23 cellular contexts compared by ENCODE assay signal in genomic region chr1:93362237-93362636, GRCh38.
"Had no signal": no experiment of that assay in that cellular context is flagged by ENCODE, and none has a peak within 500 bp of the region (broad histone marks: within the 10 kb centered on the region; RNA-seq: fewer than 3 reads in every experiment).

No MANE protein-coding gene starts in this region.

- H3K9ac ChIP-seq: SK-N-SH had no signal

- H3K4me3 ChIP-seq: MG63 had no signal

- H3K27me3 ChIP-seq: MG63 had no signal

- ATAC-seq: activated CD4-positive, alpha-beta T cell treated with anti-CD3 and anti-CD28 coated beads for 36 hours; activated CD8-positive, alpha-beta T cell treated with anti-CD3 and anti-CD28 coated beads for 36 hours; activated T-cell treated with anti-CD3 and anti-CD28 coated beads, Interleukin-2, amount 50 U/mL, for 72 hours; Right ventricle myocardium inferior had no signal

- H3K27ac ChIP-seq: WERI-Rb-1 had no signal

- H3K9me3 ChIP-seq: MG63, SK-N-SH had no signal

- H3K4me2 ChIP-seq: SK-N-SH had no signal

- DNase-seq: activated CD4-positive, alpha-beta T cell treated with anti-CD3 and anti-CD28 coated beads for 36 hours; activated CD8-positive, alpha-beta memory T cell treated with anti-CD3 and anti-CD28 coated beads, Interleukin-2, amount 50 U/mL, for 4 hours; activated CD8-positive, alpha-beta T cell treated with anti-CD3 and anti-CD28 coated beads for 36 hours; activated gamma-delta T cell treated with Interleukin-2 at 50 U/mL for 16 hours; activated naive CD4-positive, alpha-beta T cell treated with anti-CD3 and anti-CD28 coated beads, Interleukin-2, amount 10 ng/mL, durations not matched to agents 7 days and 5 days; activated naive CD8-positive, alpha-beta T cell treated with anti-CD3 and anti-CD28 coated beads for 36 hours; activated T-cell treated with anti-CD3 and anti-CD28 coated beads, Interleukin-2, amount 50 U/mL, for 72 hours; MG63; MV-4-11; NCI-H1092 treated with DMSO at 0.1 percent for 48 hours; NCI-H1417 treated with DMSO at 0.1 percent for 48 hours; NCI-H1694; NCI-H2029; NCI-H2107; NCI-H2171 treated with DMSO at 0.1 percent for 48 hours; NCI-H226; NCI-H526; NCI-H82; RPMI8226; SK-N-SH; T-helper 1 cell; WERI-Rb-1 had no signal
